Comparison of ENCODE assay signal across 9 cellular contexts in genomic region chr17:74274060-74274702, GRCh38. TPM values are rescaled to one million over a fixed set of nuclear protein-coding genes. Genes with fewer than 3 reads are reported as not detected.
DNase-seq lines count a peak whose midpoint lies in the region; ATAC-seq, FAIRE-seq and TF ChIP-seq lines count a peak whose summit lies in the region.
"Had no signal": no experiment of that assay in that cellular context is flagged by ENCODE, and none has a peak within 500 bp of the region (broad histone marks: within the 10 kb centered on the region; RNA-seq: fewer than 3 reads in every experiment).

DNAI2 (plus strand) TSS chr17:74274234; CDS start chr17:74281818, 7,584 bp downstream.

- no peak within 1 kb of the TSS for H3K56ac ChIP-seq in H1 (replicated peaks; ENCODE audit: insufficient read length, low read depth, low read length)

- H3K27me3 ChIP-seq in OCI-LY3 (ENCODE audit: low read depth, low read length) (no peaks in the 10 kb centered on the region), H1 (replicated peaks in 1 of 4; ENCODE audit: control insufficient read depth in 3 of 4, extremely low read depth in 1 of 4, insufficient read depth in 3 of 4, low read length in 3 of 4) (peaks cover 0 to 17% (median 15%) of the 10 kb centered on the region in 4 experiments; a peak in 6 of 7 replicates)

- H3K23ac ChIP-seq in H1 (ENCODE audit: insufficient read length) = no peak within 1 kb of the TSS

- peak; percentile 40 for DNase-seq in activated CD4-positive, alpha-beta T cell treated with anti-CD3 and anti-CD28 coated beads for 36 hours
- no peak for DNase-seq in activated CD4-positive, alpha-beta T cell treated with anti-CD3 and anti-CD28 coated beads for 1 hour
- DNase-seq in H1 (ENCODE audit: low read depth in 1 of 2, low spot score in 2 of 2) (peak in 1 of 2 experiments; percentile 73), pons (ENCODE audit: low spot score) (no peak)

- H2BK15ac ChIP-seq in H1 (ENCODE audit: low read length) = 0 out of 2 replicates have a peak within 1 kb of the TSS, but pooled peaks have one; percentile 31

- peaks cover 2% of the 10 kb centered on the region for H3K27me3 Mint-ChIP-seq in activated CD4-positive, alpha-beta T cell treated with anti-CD3 and anti-CD28 coated beads for 36 hours
- peaks cover 72% of the 10 kb centered on the region for H3K27me3 Mint-ChIP-seq in stimulated activated memory B cell treated with anti-CD40 and anti-IgM and Interleukin-4, amounts not matched to agents 10 μg/mL and 1 μg/mL and 100 μg/mL, for 72 hours

- H3K9me3 ChIP-seq in OCI-LY3 (ENCODE audit: insufficient read depth, low read length) = no peaks in the 10 kb centered on the region
- H3K9me3 ChIP-seq in H1 (ENCODE audit: insufficient read depth in 2 of 2, low read depth in 1 of 2, low read length in 1 of 2) = no peaks in the 10 kb centered on the region

- H3K4me3 Mint-ChIP-seq in activated CD4-positive, alpha-beta T cell treated with anti-CD3 and anti-CD28 coated beads for 36 hours = peak within 1 kb of the TSS; percentile 57
- H3K4me3 Mint-ChIP-seq in stimulated activated memory B cell treated with anti-CD40 and anti-IgM and Interleukin-4, amounts not matched to agents 10 μg/mL and 1 μg/mL and 100 μg/mL, for 72 hours = peak within 1 kb of the TSS; percentile 52

- H3K14ac ChIP-seq in H1 (ENCODE audit: insufficient read length) = no peak within 1 kb of the TSS

- H3K36me3 ChIP-seq in OCI-LY3 (replicated peaks; ENCODE audit: low read depth, low read length) = no peaks in the 10 kb centered on the region
- H3K36me3 ChIP-seq in H1 (ENCODE audit: control insufficient read depth in 2 of 4, insufficient read depth in 4 of 4, low read length in 3 of 4) = no peaks in the 10 kb centered on the region

- TF ChIP-seq RAD21 in H1 (IDR thresholded peaks at IDR 0.05 in 1 of 2, conservative IDR thresholded peaks at IDR 0.05 in 1 of 2; ENCODE audit: low read depth in 2 of 2, low read length in 2 of 2) = no peak

- no peaks in the 10 kb centered on the region for H3K79me1 ChIP-seq in H1 (ENCODE audit: low read depth, low read length)

- H3K79me2 ChIP-seq in OCI-LY3 (ENCODE audit: low read length) (no peaks in the 10 kb centered on the region), H1 (ENCODE audit: control insufficient read depth in 1 of 2, insufficient read depth in 2 of 2, low read length in 2 of 2) (no peaks in the 10 kb centered on the region)

- no peak within 1 kb of the TSS for H3K4me3 ChIP-seq in OCI-LY3 (ENCODE audit: low read length)
- H3K4me3 ChIP-seq in H1 (ENCODE audit: extremely low read depth in 1 of 4, insufficient read depth in 2 of 4, low read depth in 3 of 4, low read length in 4 of 4) = peak within 1 kb of the TSS; percentile 21 to 50 (median 28); a peak in 7 of 8 replicates

- H2BK12ac ChIP-seq in H1 (ENCODE audit: low read depth, low read length) = 0 out of 2 replicates have a peak within 1 kb of the TSS, but pooled peaks have one; percentile 9

- 0 out of 2 replicates have a peak within 1 kb of the TSS, but pooled peaks have one; percentile 24 for H2AK5ac ChIP-seq in H1 (ENCODE audit: low read depth, low read length)

- TF ChIP-seq CTCF in OCI-LY3 (IDR thresholded peaks at IDR 0.05; ENCODE audit: low read depth, low read length) = no peak
- TF ChIP-seq CTCF in H1 (IDR thresholded peaks at IDR 0.05; ENCODE audit: control extremely low read depth in 1 of 3, insufficient read depth in 1 of 3, low read depth in 1 of 3, low read length in 3 of 3) = no peak

- POLR2A ChIA-PET in activated CD4-positive, alpha-beta T cell treated with anti-CD3 and anti-CD28 coated beads for 36 hours (lab: Charles Lee) = no interaction called here
- POLR2A ChIA-PET in H1 (lab: Charles Lee; ENCODE audit: partially characterized antibody) = interaction anchor here (0.6 to 2.0 kb wide), 4 partner anchors 13 to 68 kb away, joined by 3 to 7 read pairs (median 4); no protein-coding TSS in a partner anchor

- CTCF ChIA-PET in activated CD4-positive, alpha-beta T cell treated with anti-CD3 and anti-CD28 coated beads for 36 hours (lab: Charles Lee) = interaction anchor here (0.6 kb wide), 1 partner anchor 1548 kb away, joined by 3 read pairs; no protein-coding TSS in a partner anchor
- CTCF ChIA-PET in H1 (lab: Charles Lee; ENCODE audit: partially characterized antibody) = interaction anchor here (0.5 to 3.3 kb wide), 10 partner anchors 10 to 781 kb away, joined by 3 to 18 read pairs (median 3); partner anchors contain the start of gene TTYH2

- 0 out of 2 replicates have a peak within 1 kb of the TSS, but pooled peaks have one; percentile 57 for H4K8ac ChIP-seq in H1 (ENCODE audit: extremely low read depth, insufficient read depth, low read length)

- no peaks in the 10 kb centered on the region for H3K9me3 Mint-ChIP-seq in activated CD4-positive, alpha-beta T cell treated with anti-CD3 and anti-CD28 coated beads for 36 hours (ENCODE audit: low read depth)
- H3K9me3 Mint-ChIP-seq in stimulated activated memory B cell treated with anti-CD40 and anti-IgM and Interleukin-4, amounts not matched to agents 10 μg/mL and 1 μg/mL and 100 μg/mL, for 72 hours = no peaks in the 10 kb centered on the region

- 15% methylated on average over 32 of the region's 32 CpGs; no CpG with 5 or more reads in 1 of the 2 experiments for WGBS in H1 (ENCODE audit: extremely low coverage in 1 of 2, insufficient coverage in 1 of 2, insufficient read length in 1 of 2, insufficient replicate concordance in 2 of 2, low coverage in 1 of 2, low lambda C conversion rate in 2 of 2, missing lambda C conversion rate in 1 of 2), 2 experiments

- peaks cover 3% of the 10 kb centered on the region; the same call in 1 of the 2 replicates for H3K23me2 ChIP-seq in H1 (ENCODE audit: low read depth, low read length)

- intact Hi-C loops in activated CD4-positive, alpha-beta T cell treated with anti-CD3 and anti-CD28 coated beads for 36 hours (cut with DNase I, micrococcal nuclease) = no loop called here

- H3K4me1 ChIP-seq in OCI-LY3 (ENCODE audit: low read length) (no peaks in the 10 kb centered on the region), H1 (replicated peaks in 1 of 4; ENCODE audit: control insufficient read depth in 3 of 4, insufficient read depth in 4 of 4, low read length in 3 of 4) (peaks cover 0 to 5% (median 3%) of the 10 kb centered on the region in 4 experiments; a peak in 6 of 7 replicates)

- H3K36me3 Mint-ChIP-seq in activated CD4-positive, alpha-beta T cell treated with anti-CD3 and anti-CD28 coated beads for 36 hours (ENCODE audit: low read depth) = no peaks in the 10 kb centered on the region
- H3K36me3 Mint-ChIP-seq in stimulated activated memory B cell treated with anti-CD40 and anti-IgM and Interleukin-4, amounts not matched to agents 10 μg/mL and 1 μg/mL and 100 μg/mL, for 72 hours = no peaks in the 10 kb centered on the region

- TF ChIP-seq EP300 in H1 (IDR thresholded peaks at IDR 0.05; ENCODE audit: borderline replicate concordance in 1 of 2, low read depth in 2 of 2, low read length in 2 of 2) = no peak

- H4K20me1 ChIP-seq in OCI-LY3 (ENCODE audit: insufficient read depth, low read length) = no peaks in the 10 kb centered on the region
- H4K20me1 ChIP-seq in H1 (replicated peaks in 1 of 2; ENCODE audit: control insufficient read depth in 1 of 2, insufficient read depth in 2 of 2, low read length in 2 of 2) = no peaks in the 10 kb centered on the region

- no peak within 1 kb of the TSS for H3K4me2 ChIP-seq in OCI-LY3 (ENCODE audit: low read length)
- H3K4me2 ChIP-seq in H1 (ENCODE audit: insufficient read depth in 1 of 2, low read depth in 2 of 2, low read length in 2 of 2) = peak within 1 kb of the TSS; percentile 67 to 70

- no peak within 1 kb of the TSS for H2BK120ac ChIP-seq in H1 (replicated peaks; ENCODE audit: low read depth, low read length)

- no peak within 1 kb of the TSS for H2BK5ac ChIP-seq in H1 (ENCODE audit: low read depth, low read length)

- H3K27ac ChIP-seq in OCI-LY3 (ENCODE audit: low read length) (no peak within 1 kb of the TSS), H1 (ENCODE audit: low read depth, low read length) (no peak within 1 kb of the TSS)

- H3K4me1 Mint-ChIP-seq in activated CD4-positive, alpha-beta T cell treated with anti-CD3 and anti-CD28 coated beads for 36 hours = peaks cover 17% of the 10 kb centered on the region
- H3K4me1 Mint-ChIP-seq in stimulated activated memory B cell treated with anti-CD40 and anti-IgM and Interleukin-4, amounts not matched to agents 10 μg/mL and 1 μg/mL and 100 μg/mL, for 72 hours = peaks cover 18% of the 10 kb centered on the region

- peak; percentile 36 for ATAC-seq in activated CD4-positive, alpha-beta T cell treated with anti-CD3 and anti-CD28 coated beads for 36 hours
- ATAC-seq in stimulated activated memory B cell treated with anti-CD40 and anti-IgM and Interleukin-4, amounts not matched to agents 10 μg/mL and 1 μg/mL and 100 μg/mL, for 72 hours = no peak
- no peak for ATAC-seq in GM19463 (IDR thresholded peaks at IDR 0.05; ENCODE audit: unreplicated experiment)
- no peak for ATAC-seq in HG02970 (IDR thresholded peaks at IDR 0.05; ENCODE audit: low FRiP score, unreplicated experiment)

- no peak within 1 kb of the TSS for H2BK20ac ChIP-seq in H1 (ENCODE audit: low read length)

- no peak within 1 kb of the TSS; the same call in 1 of the 2 replicates for H3K18ac ChIP-seq in H1 (ENCODE audit: extremely low read depth, low read length)

- H3K27ac Mint-ChIP-seq in activated CD4-positive, alpha-beta T cell treated with anti-CD3 and anti-CD28 coated beads for 36 hours = peak within 1 kb of the TSS; percentile 60
- H3K27ac Mint-ChIP-seq in stimulated activated memory B cell treated with anti-CD40 and anti-IgM and Interleukin-4, amounts not matched to agents 10 μg/mL and 1 μg/mL and 100 μg/mL, for 72 hours = peak within 1 kb of the TSS; percentile 26

- TF ChIP-seq POLR2A in H1 (IDR thresholded peaks at IDR 0.05; ENCODE audit: control extremely low read depth in 1 of 2, low read depth in 2 of 2, low read length in 2 of 2) = no peak

- no peak for FAIRE-seq in H1 (lab: Jason Lieb, UNC)

- H3K9ac ChIP-seq in OCI-LY3 (ENCODE audit: low read length) = no peak within 1 kb of the TSS
- H3K9ac ChIP-seq in H1 (replicated peaks in 1 of 4; ENCODE audit: extremely low read depth in 1 of 4, low read depth in 3 of 4, low read length in 3 of 4) = no peak within 1 kb of the TSS

- H3K4ac ChIP-seq in H1 (replicated peaks; ENCODE audit: insufficient read length, low read depth, low read length) = no peak within 1 kb of the TSS

- no peak within 1 kb of the TSS for H4K5ac ChIP-seq in H1 (ENCODE audit: insufficient read length, low read depth, low read length)

- H2AFZ ChIP-seq in OCI-LY3 (ENCODE audit: low read depth, low read length) = 0 out of 2 replicates have a peak within 1 kb of the TSS, but pooled peaks have one; percentile 65
- peak within 1 kb of the TSS; percentile 54; the same call in 1 of the 2 replicates for H2AFZ ChIP-seq in H1 (ENCODE audit: low read length)

- H4K91ac ChIP-seq in H1 (replicated peaks; ENCODE audit: insufficient read length, low read length) = peak within 1 kb of the TSS; percentile 52

RNA-seq across cellular contexts. Expression of gene DNAI2, which starts in this region (rescaled TPM):
- under 1 TPM; 0.14 to 0.49 TPM for total RNA-seq in activated CD4-positive, alpha-beta T cell treated with anti-CD3 and anti-CD28 coated beads for 36 hours
- 0.15 TPM in 1 of 2 replicates, not detected in the other for total RNA-seq in H1 (2021; fragmentation: NEBNext Ultra II Directional; extraction: Animal tissue kit (Norgen Biotek cat#: 25700))
- polyA plus RNA-seq in H1 (2011; rRNA removed) = 0.08 and 0.24 TPM in 2 replicates
- 0.16 TPM for polyA plus RNA-seq in H1 (2011; cell fraction: cytosol; rRNA removed)
- 0.40 TPM for polyA plus RNA-seq in H1 (2011; cell fraction: nucleus; rRNA removed)
- 0.35 to 0.52 TPM in 2 of 4 replicates, not detected in the others for polyA plus RNA-seq in H1 (2012, experiment 1 of 2)
- not detected for polyA plus RNA-seq in H1 (2012, experiment 2 of 2)
- 0.10 TPM for polyA plus RNA-seq in H1 (2013, experiment 1 of 2)
- 0.06 TPM for polyA plus RNA-seq in H1 (2013, experiment 2 of 2)
- 0.22 TPM in 1 of 2 replicates, not detected in the other for polyA minus RNA-seq in H1 (2011; rRNA and poly(A)+ RNA removed)
- not detected for polyA minus RNA-seq in H1 (2011; cell fraction: cytosol; rRNA and poly(A)+ RNA removed)
- polyA minus RNA-seq in H1 (2011; cell fraction: nucleus; rRNA and poly(A)+ RNA removed) = not detected
- total RNA-seq: M059J had no signal

Comparison
In these comparisons a context has a peak if more than half of its experiments do, and no peak if none do; other contexts are left out.
1. Peak in DNase-seq and ATAC-seq in activated CD4-positive, alpha-beta T cell treated with anti-CD3 and anti-CD28 coated beads for 36 hours; RNA of the gene not detected or under 1 TPM.